ENCODE assay signal across 8 cellular contexts in genomic region chr3:98521897-98522537, GRCh38. TPM values are rescaled to one million over a fixed set of nuclear protein-coding genes. Genes with fewer than 3 reads are reported as not detected.
A peak's percentile ranks its signal among the peaks of the same experiment; 100 is the strongest.
DNase-seq lines count a peak whose midpoint lies in the region; ATAC-seq, FAIRE-seq and TF ChIP-seq lines count a peak whose summit lies in the region.

No MANE protein-coding gene starts in this region.

- H3K4me3 ChIP-seq in osteoblast (ENCODE audit: insufficient read depth, low read length) = peak overlapping the region; percentile 79
- peak overlapping the region; percentile 74 for H3K4me3 ChIP-seq in upper lobe of right lung

- H3K4me1 Mint-ChIP-seq in activated naive CD4-positive, alpha-beta T cell treated with anti-CD3 and anti-CD28 coated beads, Interleukin-2, amount 10 ng/mL, durations not matched to agents 7 days and 5 days = peaks cover 74% of the 10 kb centered on the region

- H2AFZ ChIP-seq in osteoblast (ENCODE audit: low read length) = peak overlapping the region; percentile 88

- peak overlapping the region; percentile 86 for H3K27ac ChIP-seq in osteoblast (ENCODE audit: low read depth, low read length)
- H3K27ac ChIP-seq in upper lobe of right lung = peak overlapping the region; percentile 95

- peaks cover 45% of the 10 kb centered on the region for H3K79me2 ChIP-seq in osteoblast (ENCODE audit: insufficient read depth, low read length)

- H3K4me2 ChIP-seq in osteoblast (ENCODE audit: insufficient read depth, low read length) = peak overlapping the region; percentile 90

- H3K36me3 ChIP-seq in osteoblast (ENCODE audit: insufficient read depth, low read length) (peaks cover 13% of the 10 kb centered on the region), upper lobe of right lung (peaks cover 25% of the 10 kb centered on the region)

- peak overlapping the region; percentile 91 for H3K27ac Mint-ChIP-seq in activated naive CD4-positive, alpha-beta T cell treated with anti-CD3 and anti-CD28 coated beads, Interleukin-2, amount 10 ng/mL, durations not matched to agents 7 days and 5 days

- DNase-seq in CD1c-positive myeloid dendritic cell (ENCODE audit: extremely low spot score) = peak; percentile 56
- peak; percentile 59 for DNase-seq in RCC 7860 (ENCODE audit: low spot score)
- peak; percentile 63 for DNase-seq in activated naive CD4-positive, alpha-beta T cell treated with anti-CD3 and anti-CD28 coated beads, Interleukin-2, amount 10 ng/mL, durations not matched to agents 7 days and 5 days
- DNase-seq in globus pallidus (ENCODE audit: low spot score) = peak; percentile 58
- peak; percentile 38 for DNase-seq in osteoblast (ENCODE audit: insufficient read length, low spot score, missing footprints)
- no peak for DNase-seq in upper lobe of right lung

- ATAC-seq in GM19397 (IDR thresholded peaks at IDR 0.05; ENCODE audit: unreplicated experiment) = peak; percentile 36
- peak; percentile 21 for ATAC-seq in HG03469 (IDR thresholded peaks at IDR 0.05; ENCODE audit: unreplicated experiment)
- peak; percentile 53 for ATAC-seq in upper lobe of right lung

- H3K4me1 ChIP-seq in osteoblast (ENCODE audit: insufficient read depth, low read length) (peaks cover 5% of the 10 kb centered on the region), upper lobe of right lung (peaks cover 9% of the 10 kb centered on the region)

- intact Hi-C loops in upper lobe of right lung (cut with DNase I) = no loop called here

- H3K27me3 Mint-ChIP-seq in activated naive CD4-positive, alpha-beta T cell treated with anti-CD3 and anti-CD28 coated beads, Interleukin-2, amount 10 ng/mL, durations not matched to agents 7 days and 5 days = peaks cover 5% of the 10 kb centered on the region

- peaks cover 75% of the 10 kb centered on the region for H3K36me3 Mint-ChIP-seq in activated naive CD4-positive, alpha-beta T cell treated with anti-CD3 and anti-CD28 coated beads, Interleukin-2, amount 10 ng/mL, durations not matched to agents 7 days and 5 days

- TF ChIP-seq CTCF in osteoblast (IDR thresholded peaks at IDR 0.05; ENCODE audit: extremely low read depth, low read depth, low read length) (no peak), upper lobe of right lung (IDR thresholded peaks at IDR 0.05) (no peak)

- H3K27me3 ChIP-seq in osteoblast (ENCODE audit: insufficient read depth, low read length) (no peaks in the 10 kb centered on the region), upper lobe of right lung (no peaks in the 10 kb centered on the region)

- peak overlapping the region; percentile 92 for H3K4me3 Mint-ChIP-seq in activated naive CD4-positive, alpha-beta T cell treated with anti-CD3 and anti-CD28 coated beads, Interleukin-2, amount 10 ng/mL, durations not matched to agents 7 days and 5 days

- peak; percentile 77 for FAIRE-seq in RCC 7860 (lab: Jason Lieb, UNC)

- H4K20me1 ChIP-seq in osteoblast (ENCODE audit: insufficient read depth, low read length) = peaks cover 6% of the 10 kb centered on the region

- CTCF ChIA-PET in activated naive CD4-positive, alpha-beta T cell treated with anti-CD3 and anti-CD28 coated beads, Interleukin-2, amount 10 ng/mL, durations not matched to agents 7 days and 5 days (lab: Charles Lee) = interaction anchor here (1.0 kb wide), 3 partner anchors 49 to 52 kb away, joined by 3 read pairs; no protein-coding TSS in a partner anchor

- H3K9me3 ChIP-seq in osteoblast (ENCODE audit: low read depth, low read length) (no peaks in the 10 kb centered on the region), upper lobe of right lung (no peaks in the 10 kb centered on the region)

- peaks cover 11% of the 10 kb centered on the region for H3K9me3 Mint-ChIP-seq in activated naive CD4-positive, alpha-beta T cell treated with anti-CD3 and anti-CD28 coated beads, Interleukin-2, amount 10 ng/mL, durations not matched to agents 7 days and 5 days

RNA-seq across cellular contexts. Expression of gene CLDND1, which starts 0.7 kb away (rescaled TPM):
- total RNA-seq in osteoblast = 59.2 and 74.2 TPM in 2 replicates
- 90.9 TPM for total RNA-seq in upper lobe of right lung

RNA-seq across cellular contexts. Expression of gene GPR15, which starts 9.8 kb away (rescaled TPM):
- total RNA-seq in osteoblast = not detected in 2 replicates
- 2.5 TPM for total RNA-seq in upper lobe of right lung

RNA-seq across cellular contexts. Expression of gene OR5K2, which starts 24.5 kb away (rescaled TPM):
- total RNA-seq in osteoblast (not detected in 2 replicates), upper lobe of right lung (not detected)

RNA-seq across cellular contexts. Expression of gene OR5K1, which starts 59.0 kb away (rescaled TPM):
- not detected in 2 replicates for total RNA-seq in osteoblast
- total RNA-seq in upper lobe of right lung = not detected
